1 cellular context compared by ENCODE assay signal in the genomic region with DNA sequence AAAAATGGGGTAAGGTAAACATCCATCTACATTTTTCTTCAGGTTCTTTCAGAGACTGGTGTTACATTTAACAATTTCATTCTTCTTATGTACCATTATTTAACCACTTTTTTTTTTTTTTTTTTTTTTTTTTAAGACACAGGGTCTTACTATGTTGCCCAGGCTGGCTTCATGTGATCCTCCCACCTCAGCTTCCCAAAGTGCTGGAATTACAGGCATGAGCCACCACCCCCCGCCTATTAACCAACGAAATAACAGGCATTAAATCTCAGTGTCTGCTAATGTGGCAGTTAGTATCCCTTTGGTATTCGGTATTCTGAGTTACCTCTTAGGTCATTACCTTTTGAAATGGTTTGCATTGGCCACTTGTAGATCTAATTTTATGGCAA.
TF ChIP-seq lines count a peak whose summit lies in the region.

No MANE protein-coding gene starts in this region.

TF ChIP-seq in endothelial cell of umbilical vein, 7 proteins besides CTCF, POLR2A, EP300 and RAD21:
- TF ChIP-seq POLR2AphosphoS5 (IDR thresholded peaks at IDR 0.05; ENCODE audit: insufficient read depth, low read depth, low read length): no peak
- no peak for TF ChIP-seq MYC (IDR thresholded peaks at IDR 0.05; ENCODE audit: low read depth, low read length)
- no peak for TF ChIP-seq GATA2 (IDR thresholded peaks at IDR 0.05; ENCODE audit: insufficient read depth, insufficient read length, low read depth, low read length)
- TF ChIP-seq EZH2 (IDR thresholded peaks at IDR 0.05; ENCODE audit: borderline replicate concordance, low read depth, low read length, severe bottlenecking): no peak
- TF ChIP-seq JUN (IDR thresholded peaks at IDR 0.05; ENCODE audit: borderline replicate concordance, insufficient read depth, insufficient read length, low read depth): no peak
- TF ChIP-seq FOS (IDR thresholded peaks at IDR 0.05; ENCODE audit: borderline replicate concordance, insufficient read depth, low read length): no peak
- TF ChIP-seq, protein P1, sequence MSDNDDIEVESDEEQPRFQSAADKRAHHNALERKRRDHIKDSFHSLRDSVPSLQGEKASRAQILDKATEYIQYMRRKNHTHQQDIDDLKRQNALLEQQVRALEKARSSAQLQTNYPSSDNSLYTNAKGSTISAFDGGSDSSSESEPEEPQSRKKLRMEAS (IDR thresholded peaks at IDR 0.05; ENCODE audit: insufficient read depth, insufficient read length): no peak
